1 cellular context compared by ENCODE assay signal in the genomic region with DNA sequence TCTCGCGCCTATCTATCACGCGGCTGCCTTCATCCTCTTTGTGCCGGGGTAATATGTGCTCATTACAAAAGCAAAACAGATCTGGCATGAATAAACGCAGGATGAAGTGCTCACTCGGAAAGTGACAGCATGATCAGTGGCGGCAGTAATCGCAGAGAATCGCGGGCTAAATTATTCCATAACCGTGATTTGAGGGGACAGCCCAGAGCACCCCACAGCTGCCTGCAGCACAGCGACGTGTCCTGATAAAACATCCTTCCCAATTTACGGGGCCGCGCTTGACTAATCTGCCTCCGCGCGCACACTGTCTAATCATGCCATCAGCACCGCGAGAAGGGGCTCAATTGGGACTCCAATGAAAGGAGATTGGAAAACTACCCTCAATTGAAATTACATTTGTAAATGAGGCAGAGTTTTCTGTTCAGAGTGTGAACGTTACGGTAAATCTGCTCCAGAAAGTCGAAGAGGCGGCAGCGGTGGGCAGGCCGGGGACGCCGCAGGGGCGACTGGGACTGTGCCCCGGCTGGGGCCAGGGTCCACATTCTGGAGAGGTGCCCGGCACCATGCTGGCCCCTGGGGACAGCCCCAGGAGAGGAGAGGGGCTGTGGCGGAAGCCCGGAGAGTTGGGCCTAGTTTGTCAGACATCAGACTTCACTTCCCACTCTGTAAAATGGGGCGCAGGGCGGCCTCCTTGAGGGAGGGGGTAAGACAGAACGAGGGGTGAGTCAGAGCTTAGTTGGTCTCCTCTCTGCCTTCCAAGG.
TF ChIP-seq lines count a peak whose summit lies in the region.

No MANE protein-coding gene starts in this region.

TF ChIP-seq in H1, 55 proteins besides CTCF, POLR2A, EP300 and RAD21:
- TF ChIP-seq POLR2AphosphoS5 (IDR thresholded peaks at IDR 0.05; ENCODE audit: low read depth, low read length): no peak
- TF ChIP-seq GABPA (IDR thresholded peaks at IDR 0.05; ENCODE audit: borderline replicate concordance, insufficient read depth, low read length): no peak
- TF ChIP-seq SP2 (IDR thresholded peaks at IDR 0.05; ENCODE audit: low read length): no peak
- TF ChIP-seq RFX5 (IDR thresholded peaks at IDR 0.05; ENCODE audit: borderline replicate concordance, low read depth, low read length): no peak
- TF ChIP-seq TBP (IDR thresholded peaks at IDR 0.05; ENCODE audit: low read depth, low read length): no peak
- TF ChIP-seq SP1 (IDR thresholded peaks at IDR 0.05; ENCODE audit: low read depth, low read length): no peak
- TF ChIP-seq CBX5 (IDR thresholded peaks at IDR 0.05; ENCODE audit: low read depth, low read length): no peak
- TF ChIP-seq JUN (IDR thresholded peaks at IDR 0.05; ENCODE audit: low read depth, low read length): no peak
- no peak for TF ChIP-seq E2F6 (IDR thresholded peaks at IDR 0.05)
- TF ChIP-seq KDM1A (IDR thresholded peaks at IDR 0.05; ENCODE audit: borderline replicate concordance, low read length): no peak
- no peak for TF ChIP-seq GTF2F1 (IDR thresholded peaks at IDR 0.05; ENCODE audit: borderline replicate concordance, low read depth, low read length)
- TF ChIP-seq HDAC2 (IDR thresholded peaks at IDR 0.05; ENCODE audit: borderline replicate concordance in 1 of 2, low read depth in 2 of 2, low read length in 2 of 2): no peak
- TF ChIP-seq BACH1 (IDR thresholded peaks at IDR 0.05; ENCODE audit: low read length): no peak
- no peak for TF ChIP-seq SIN3A (conservative IDR thresholded peaks at IDR 0.05 in 1 of 2, IDR thresholded peaks at IDR 0.05 in 1 of 2; ENCODE audit: low read depth in 1 of 2, low read length in 2 of 2)
- TF ChIP-seq SUZ12 (IDR thresholded peaks at IDR 0.05; ENCODE audit: low read length): no peak
- no peak for TF ChIP-seq MAFK (IDR thresholded peaks at IDR 0.05; ENCODE audit: low read depth, low read length)
- no peak for TF ChIP-seq YY1 (IDR thresholded peaks at IDR 0.05; ENCODE audit: low read depth, low read length)
- TF ChIP-seq BCL11A (IDR thresholded peaks at IDR 0.05; ENCODE audit: low read depth in 2 of 2, low read length in 2 of 2): no peak
- no peak for TF ChIP-seq EGR1 (IDR thresholded peaks at IDR 0.05; ENCODE audit: borderline replicate concordance, low read depth, low read length)
- TF ChIP-seq CHD1 (IDR thresholded peaks at IDR 0.05; ENCODE audit: low read depth, low read length): no peak
